In the genomic region with DNA sequence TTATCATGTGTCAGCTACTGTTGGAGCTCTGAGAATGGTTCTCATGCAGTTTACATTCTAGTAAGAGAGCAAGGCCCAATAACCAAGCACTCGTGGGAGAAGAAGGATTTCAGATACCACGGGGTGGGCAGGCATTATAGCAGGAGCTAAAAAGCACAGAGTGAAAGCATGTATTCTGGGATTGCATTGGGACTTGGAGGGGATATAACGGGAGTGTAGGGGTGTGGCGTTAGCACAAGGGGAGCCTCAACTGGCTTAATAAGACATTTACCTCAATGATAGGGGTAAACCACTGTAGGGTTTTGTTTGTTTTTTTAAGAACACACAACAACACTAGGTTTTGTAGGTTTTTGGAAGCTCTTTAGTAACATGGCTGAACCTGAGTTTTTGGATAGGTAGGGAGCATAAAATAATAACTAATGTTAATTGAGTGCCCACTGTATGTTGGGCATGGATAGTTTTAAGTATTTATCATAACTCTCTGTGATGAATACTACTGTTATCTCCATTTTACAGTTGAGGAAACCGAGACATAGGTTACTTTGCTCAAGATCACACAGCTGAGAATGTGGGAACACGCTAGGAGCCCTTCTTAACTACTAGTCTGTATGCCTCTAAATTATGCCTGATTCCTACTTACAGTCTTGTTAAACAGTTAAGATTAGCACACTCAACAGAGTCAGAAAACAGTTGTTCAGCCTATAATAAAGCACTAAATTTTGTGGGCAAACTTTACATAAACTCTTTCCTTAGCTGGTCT, we compare ENCODE assay signal across 11 cellular contexts. TPM values are rescaled to one million over a fixed set of nuclear protein-coding genes. Genes with fewer than 3 reads are reported as not detected.
DNase-seq lines count a peak whose midpoint lies in the region; ATAC-seq and TF ChIP-seq lines count a peak whose summit lies in the region.
"Had no signal": no experiment of that assay in that cellular context is flagged by ENCODE, and none has a peak within 500 bp of the region (broad histone marks: within the 10 kb centered on the region; RNA-seq: fewer than 3 reads in every experiment).

No MANE protein-coding gene starts in this region.

- H3K4me3 ChIP-seq in CD4-positive, alpha-beta memory T cell (ENCODE audit: low read length in 2 of 2): no peak overlapping the region
- peak overlapping the region in 2 of 3 donors; percentile 81 to 87 for H3K4me3 ChIP-seq in breast epithelium

- H3K4me1 Mint-ChIP-seq in CD4-positive, alpha-beta memory T cell: peaks cover 17 to 48% (median 36%) of the 10 kb centered on the region in 4 donors
- peaks cover 48% of the 10 kb centered on the region for H3K4me1 Mint-ChIP-seq in nephron progenitor cell

- intact Hi-C loops in CD4-positive, alpha-beta memory T cell (cut with micrococcal nuclease): loop anchor here (5.0 kb wide), 3 partner anchors 438 to 1438 kb away; partner anchors contain the start of genes GPR171 and RNF13
- intact Hi-C loops in breast epithelium (cut with DNase I; ENCODE audit: low total_unique reads): no loop called here

- DNase-seq in CD4-positive, alpha-beta memory T cell: no peak
- DNase-seq in Kasumi-1 (lab: John Stamatoyannopoulos, UW): peak; percentile 26 to 47
- DNase-seq in breast epithelium (ENCODE audit: low spot score in 2 of 2): no peak
- DNase-seq in nephron progenitor cell: no peak
- no peak for DNase-seq in A172 (ENCODE audit: low spot score)
- DNase-seq in inferior parietal cortex (ENCODE audit: extremely low spot score): no peak
- no peak for DNase-seq in NOMO-1 (lab: John Stamatoyannopoulos, UW; ENCODE audit: unreplicated experiment in 2 of 2)
- DNase-seq: activated CD4-positive, alpha-beta T cell treated with anti-CD3 and anti-CD28 coated beads, Interleukin-2, amount 50 U/mL, for 4 hours; effector CD4-positive, alpha-beta T cell had no signal

- no peaks in the 10 kb centered on the region for H3K27me3 Mint-ChIP-seq in CD4-positive, alpha-beta memory T cell
- H3K27me3 Mint-ChIP-seq in nephron progenitor cell (ENCODE audit: low read depth, poor library complexity): peaks cover 6% of the 10 kb centered on the region

- H3K36me3 Mint-ChIP-seq in CD4-positive, alpha-beta memory T cell: peaks cover 0 to 26% of the 10 kb centered on the region in 2 donors
- H3K36me3 Mint-ChIP-seq in nephron progenitor cell (ENCODE audit: low read depth): no peaks in the 10 kb centered on the region

- CTCF ChIA-PET in CD4-positive, alpha-beta memory T cell (lab: Charles Lee; ENCODE audit: partially characterized antibody): interaction anchor here (0.8 to 7.5 kb wide), 16 partner anchors 9 to 227 kb away, joined by 3 to 85 read pairs (median 5); partner anchors contain the start of genes ERICH6 and SELENOT

- H3K9me3 Mint-ChIP-seq in CD4-positive, alpha-beta memory T cell: peaks cover 0 to 3% (median 0%) of the 10 kb centered on the region in 8 donors
- H3K9me3 Mint-ChIP-seq in nephron progenitor cell: no peaks in the 10 kb centered on the region

- no peaks in the 10 kb centered on the region for H3K36me3 ChIP-seq in CD4-positive, alpha-beta memory T cell (ENCODE audit: insufficient read depth, low read length)
- H3K36me3 ChIP-seq in breast epithelium: no peaks in the 10 kb centered on the region
- H3K36me3 ChIP-seq: left lung had no signal

- peaks cover 34% of the 10 kb centered on the region for H3K4me1 ChIP-seq in CD4-positive, alpha-beta memory T cell (ENCODE audit: insufficient read depth, low read length)
- peaks cover 0 to 4% of the 10 kb centered on the region in 2 donors for H3K4me1 ChIP-seq in breast epithelium

- H3K27ac ChIP-seq in CD4-positive, alpha-beta memory T cell (ENCODE audit: low read depth, low read length): peak overlapping the region; percentile 98
- H3K27ac ChIP-seq in breast epithelium: peak overlapping the region; percentile 21 to 96

- POLR2A ChIA-PET in CD4-positive, alpha-beta memory T cell (lab: Charles Lee; ENCODE audit: partially characterized antibody): interaction anchor here (1.6 to 7.1 kb wide), 16 partner anchors 11 to 1012 kb away, joined by 3 to 150 read pairs (median 10); partner anchors contain the start of genes COMMD2, EIF2A, ERICH6 and PFN2

- peak overlapping the region; percentile 1 to 99 (median 97) for H3K4me3 Mint-ChIP-seq in CD4-positive, alpha-beta memory T cell
- H3K4me3 Mint-ChIP-seq in nephron progenitor cell: peak overlapping the region; percentile 92

- no peaks in the 10 kb centered on the region for H3K9me3 ChIP-seq in CD4-positive, alpha-beta memory T cell (ENCODE audit: control insufficient read depth in 1 of 2, low read length in 2 of 2)
- H3K9me3 ChIP-seq in breast epithelium: no peaks in the 10 kb centered on the region
- H3K9me3 ChIP-seq: left lung had no signal

- no peak for TF ChIP-seq POLR2A in breast epithelium (IDR thresholded peaks at IDR 0.05)

- ATAC-seq in HG03521 (IDR thresholded peaks at IDR 0.05; ENCODE audit: unreplicated experiment): no peak

- no peaks in the 10 kb centered on the region for H3K27me3 ChIP-seq in CD4-positive, alpha-beta memory T cell (ENCODE audit: insufficient read depth, low read length)
- H3K27me3 ChIP-seq in breast epithelium: no peaks in the 10 kb centered on the region
- H3K27me3 ChIP-seq: left lung had no signal

- H3K27ac Mint-ChIP-seq in CD4-positive, alpha-beta memory T cell: peak overlapping the region; percentile 92 to 100 (median 100)
- H3K27ac Mint-ChIP-seq in nephron progenitor cell: no peak overlapping the region

- TF ChIP-seq CTCF in breast epithelium (IDR thresholded peaks at IDR 0.05): no peak
- TF ChIP-seq CTCF in nephron progenitor cell (IDR thresholded peaks at IDR 0.05): no peak

RNA-seq across cellular contexts. Expression of gene SIAH2, which starts 1.8 kb away (rescaled TPM):
- total RNA-seq in CD4-positive, alpha-beta memory T cell: 10 to 100 TPM; 28.3 to 29.5 TPM
- 10 to 100 TPM; 35.9 to 48.3 TPM for polyA plus RNA-seq in CD4-positive, alpha-beta memory T cell
- total RNA-seq in breast epithelium: 10 to 100 TPM; 37.4 to 40.3 (median 39.1) TPM
- 23.4 and 25.8 TPM in 2 replicates for total RNA-seq in A172 (2014; rRNA removed; shearing (Covaris generic))

Comparison
In these comparisons a context has a peak if more than half of its experiments do, and no peak if none do; other contexts are left out.
1. DNase-seq: peak in Kasumi-1 (2 of 2); none in CD4-positive, alpha-beta memory T cell (0 of 5), breast epithelium (0 of 2), nephron progenitor cell (single experiment), A172 (single experiment), inferior parietal cortex (single experiment) and NOMO-1 (0 of 2).
2. H3K4me3 ChIP-seq: peak in breast epithelium (2 of 3); none in CD4-positive, alpha-beta memory T cell (0 of 2).